In genomic region chr17:37742762-37743611, GRCh38 we compare ENCODE assay signal across 8 cellular contexts. TPM values are rescaled to one million over a fixed set of nuclear protein-coding genes. Genes with fewer than 3 reads are reported as not detected.
DNase-seq lines count a peak whose midpoint lies in the region; ATAC-seq, FAIRE-seq and TF ChIP-seq lines count a peak whose summit lies in the region.

No MANE protein-coding gene starts in this region.

- BruUV-seq in PC-3 (replicated peaks; lab: Mats Ljungman, UMichigan) = no TSS peak

- no peak for FAIRE-seq in pancreas (lab: Jason Lieb, UNC)

- peaks cover 50% of the 10 kb centered on the region for H3K79me2 ChIP-seq in PC-3 (ENCODE audit: low read length)

- H3K36me3 ChIP-seq in PC-3 (ENCODE audit: low read depth, low read length) (no peaks in the 10 kb centered on the region), pancreas (peaks cover 0 to 16% (median 0%) of the 10 kb centered on the region in 3 donors), SJCRH30 (no peaks in the 10 kb centered on the region)

- H3K4me1 ChIP-seq in PC-3 (ENCODE audit: insufficient read depth, low read length) (no peaks in the 10 kb centered on the region), pancreas (peaks cover 0 to 25% (median 18%) of the 10 kb centered on the region in 3 donors), SJCRH30 (no peaks in the 10 kb centered on the region)

- intact Hi-C loops in PC-3 (cut with micrococcal nuclease) (no loop called here), pancreas (cut with DNase I) (no loop called here)

- POLR2A ChIA-PET in PC-3 (lab: Charles Lee; ENCODE audit: unreplicated experiment) = no interaction called here

- H3K4me2 ChIP-seq in PC-3 (ENCODE audit: low read length) = peak overlapping the region; percentile 86

- H4K20me1 ChIP-seq in PC-3 (ENCODE audit: low read length) = no peaks in the 10 kb centered on the region

- no peak for TF ChIP-seq CTCF in GM12864 (IDR thresholded peaks at IDR 0.05; ENCODE audit: low read depth, low read length, missing control alignments)
- no peak for TF ChIP-seq CTCF in PC-3 (conservative IDR thresholded peaks at IDR 0.05; ENCODE audit: low read depth, low read length)
- no peak for TF ChIP-seq CTCF in pancreas (IDR thresholded peaks at IDR 0.05)

- peak overlapping the region; percentile 76 for H2AFZ ChIP-seq in PC-3 (ENCODE audit: low read length)

- DNase-seq in GM12864 (ENCODE audit: low read depth) (no peak), PC-3 (peak; percentile 42), erythroblast (lab: John Stamatoyannopoulos, UW) (peak; percentile 45 to 52), pancreas (peak in 5 of 6 donors; percentile 39 to 77 (median 63)), NCI-H2081 (lab: John Stamatoyannopoulos, UW) (no peak), SJCRH30 (no peak)

- ATAC-seq in PC-3 (peak; percentile 19), pancreas (peak; percentile 14 to 50 (median 21)), HG03342 (IDR thresholded peaks at IDR 0.05; ENCODE audit: unreplicated experiment) (no peak), GM18861 (IDR thresholded peaks at IDR 0.05; ENCODE audit: unreplicated experiment) (no peak)

- H3K9me2 ChIP-seq in PC-3 (replicated peaks; ENCODE audit: low read length) = no peaks in the 10 kb centered on the region

- no peaks in the 10 kb centered on the region for H3F3A ChIP-seq in PC-3 (ENCODE audit: low read length, unreplicated experiment)

- CTCF ChIA-PET in PC-3 (lab: Charles Lee) = no interaction called here

- H3K4me3 ChIP-seq in GM12864 (ENCODE audit: low read depth, low read length) (peak overlapping the region; percentile 55), PC-3 (ENCODE audit: low read length) (peak overlapping the region; percentile 76), pancreas (peak overlapping the region; percentile 49 to 70 (median 56)), SJCRH30 (no peak overlapping the region)

- no peaks in the 10 kb centered on the region for H3K9me3 ChIP-seq in PC-3 (ENCODE audit: low read length)
- no peaks in the 10 kb centered on the region for H3K9me3 ChIP-seq in pancreas
- H3K9me3 ChIP-seq in SJCRH30 (replicated peaks) = no peaks in the 10 kb centered on the region

- no peak for TF ChIP-seq POLR2A in erythroblast (IDR thresholded peaks at IDR 0.05; ENCODE audit: low read length)

- H3K27me3 ChIP-seq in PC-3 (ENCODE audit: low read length) (peaks cover 56% of the 10 kb centered on the region), pancreas (no peaks in the 10 kb centered on the region), SJCRH30 (no peaks in the 10 kb centered on the region)

- 0 to 1% methylated on average over 71 to 76 of the region's 76 CpGs for WGBS in pancreas, 2 donors

- H3K27ac ChIP-seq in PC-3 (ENCODE audit: low read length) = peak overlapping the region; percentile 39
- H3K27ac ChIP-seq in pancreas = peak overlapping the region; percentile 81 to 97 (median 93)
- no peak overlapping the region for H3K27ac ChIP-seq in SJCRH30

- peak overlapping the region; percentile 71 for H3K9ac ChIP-seq in PC-3 (ENCODE audit: low read length)

RNA-seq across cellular contexts. Expression of gene HNF1B, which starts 1.9 kb away (rescaled TPM):
- 1.3 and 2.0 TPM in 2 replicates for total RNA-seq in PC-3 (2014; rRNA removed)
- total RNA-seq in pancreas = 10 to 100 TPM; 24.9 to 50.5 (median 29.5) TPM
- polyA plus RNA-seq in pancreas = 10 to 100 TPM; 36.5 to 49.2 TPM
- total RNA-seq in SJCRH30 (2014; rRNA removed; shearing (Covaris generic)) = not detected in 2 replicates

Comparison
In these comparisons a context has a peak if more than half of its experiments do, and no peak if none do; other contexts are left out.
1. DNase-seq: peak in PC-3 (single experiment), erythroblast (2 of 2) and pancreas (5 of 6); none in GM12864 (single experiment), NCI-H2081 (0 of 2) and SJCRH30 (0 of 2).
2. ATAC-seq: peak in PC-3 (single experiment) and pancreas (4 of 4); none in HG03342 (single experiment) and GM18861 (single experiment).